In the genomic region with DNA sequence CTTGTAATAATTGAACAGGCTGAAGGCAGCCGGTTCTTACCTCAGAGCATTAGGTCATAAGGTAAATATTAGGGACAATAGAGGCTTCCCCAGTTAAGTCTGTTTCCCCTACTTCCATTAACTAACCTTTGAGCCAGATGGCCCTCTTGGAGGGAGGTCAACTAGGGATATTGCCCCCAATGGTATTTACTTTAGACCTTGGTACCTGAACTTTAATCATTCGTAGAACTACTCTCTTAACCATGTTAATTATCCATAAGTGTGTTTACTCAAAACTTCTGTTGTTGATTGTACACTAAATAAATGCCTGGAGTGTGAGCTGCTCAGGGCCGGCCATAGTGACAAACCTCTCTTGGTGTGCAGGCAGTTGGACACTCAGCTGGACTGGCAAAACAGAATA, we compare ENCODE assay signal across 17 cellular contexts.
A peak's percentile ranks its signal among the peaks of the same experiment; 100 is the strongest.
DNase-seq lines count a peak whose midpoint lies in the region; ATAC-seq and TF ChIP-seq lines count a peak whose summit lies in the region.
"Had no signal": no experiment of that assay in that cellular context is flagged by ENCODE, and none has a peak within 500 bp of the region (broad histone marks: within the 10 kb centered on the region; RNA-seq: fewer than 3 reads in every experiment).

No MANE protein-coding gene starts in this region.

- H3K9me3 ChIP-seq in naive thymus-derived CD4-positive, alpha-beta T cell (ENCODE audit: control insufficient read depth in 2 of 3, low read length in 3 of 3): peaks cover 0 to 5% (median 0%) of the 10 kb centered on the region in 3 experiments

- no peaks in the 10 kb centered on the region for H3K36me3 Mint-ChIP-seq in type B pancreatic cell
- H3K36me3 Mint-ChIP-seq in naive thymus-derived CD4-positive, alpha-beta T cell: no peaks in the 10 kb centered on the region
- H3K36me3 Mint-ChIP-seq: IgD-negative memory B cell had no signal

- intact Hi-C loops in left cardiac atrium (cut with DNase I): no loop called here
- intact Hi-C loops in naive thymus-derived CD4-positive, alpha-beta T cell (cut with micrococcal nuclease): no loop called here

- no peak overlapping the region for H3K4me3 ChIP-seq in naive thymus-derived CD4-positive, alpha-beta T cell (ENCODE audit: low read length)
- H3K4me3 ChIP-seq: GM12878 had no signal

- DNase-seq in NCI-H1417 (lab: John Stamatoyannopoulos, UW) (peak in 2 of 3 experiments; percentile 20 to 60), NCI-H1417 treated with DMSO at 0.1 percent for 48 hours (lab: John Stamatoyannopoulos, UW) (no peak), NCI-H510A treated with DMSO at 0.1 percent for 48 hours (lab: John Stamatoyannopoulos, UW) (peak; percentile 41), SHP77 (lab: John Stamatoyannopoulos, UW) (peak; percentile 62 to 78), type B pancreatic cell (ENCODE audit: extremely low spot score, unreplicated experiment) (no peak), left cardiac atrium (no peak)
- DNase-seq in naive thymus-derived CD4-positive, alpha-beta T cell: no peak
- DNase-seq: C1 segment of cervical spinal cord; CD4-positive, alpha-beta T cell; DMS79; GOT3; H9 had no signal

- H3K27me3 ChIP-seq in naive thymus-derived CD4-positive, alpha-beta T cell (ENCODE audit: control insufficient read depth in 2 of 2, insufficient read depth in 2 of 2, low read length in 2 of 2): no peaks in the 10 kb centered on the region

- ATAC-seq in left cardiac atrium (no peak), HG02938 (IDR thresholded peaks at IDR 0.05; ENCODE audit: unreplicated experiment) (no peak)
- no peak for ATAC-seq in naive thymus-derived CD4-positive, alpha-beta T cell
- ATAC-seq: GM12878 had no signal

- POLR2A ChIA-PET in naive thymus-derived CD4-positive, alpha-beta T cell (lab: Charles Lee): no interaction called here

- no peak overlapping the region for H3K27ac ChIP-seq in naive thymus-derived CD4-positive, alpha-beta T cell (ENCODE audit: low read depth, low read length)
- H3K27ac ChIP-seq: 22Rv1 had no signal

- H3K4me1 Mint-ChIP-seq in type B pancreatic cell (ENCODE audit: unreplicated experiment): peaks cover 10% of the 10 kb centered on the region
- H3K4me1 Mint-ChIP-seq in naive thymus-derived CD4-positive, alpha-beta T cell: no peaks in the 10 kb centered on the region
- H3K4me1 Mint-ChIP-seq: B cell had no signal

- CTCF ChIA-PET in naive thymus-derived CD4-positive, alpha-beta T cell (lab: Charles Lee): no interaction called here

- peak overlapping the region; percentile 0 for H3K27ac Mint-ChIP-seq in type B pancreatic cell
- H3K27ac Mint-ChIP-seq in naive thymus-derived CD4-positive, alpha-beta T cell: no peak overlapping the region
- H3K27ac Mint-ChIP-seq: B cell; CD4-positive, alpha-beta T cell; IgD-negative memory B cell had no signal

- no peak for TF ChIP-seq CTCF in type B pancreatic cell (conservative IDR thresholded peaks at IDR 0.05)

- no peaks in the 10 kb centered on the region for H3K4me1 ChIP-seq in naive thymus-derived CD4-positive, alpha-beta T cell (ENCODE audit: control insufficient read depth in 2 of 2, insufficient read depth in 2 of 2, low read length in 2 of 2)

- no peak overlapping the region for H3K4me3 Mint-ChIP-seq in type B pancreatic cell
- no peak overlapping the region for H3K4me3 Mint-ChIP-seq in naive thymus-derived CD4-positive, alpha-beta T cell
- H3K4me3 Mint-ChIP-seq: B cell; CD4-positive, alpha-beta T cell; H9; IgD-negative memory B cell had no signal

- no peaks in the 10 kb centered on the region for H3K36me3 ChIP-seq in naive thymus-derived CD4-positive, alpha-beta T cell (ENCODE audit: control insufficient read depth in 2 of 3, insufficient read depth in 3 of 3, low read length in 3 of 3)

- H3K27me3 Mint-ChIP-seq in type B pancreatic cell: no peaks in the 10 kb centered on the region
- no peaks in the 10 kb centered on the region for H3K27me3 Mint-ChIP-seq in naive thymus-derived CD4-positive, alpha-beta T cell
- H3K27me3 Mint-ChIP-seq: B cell; CD4-positive, alpha-beta T cell; IgD-negative memory B cell had no signal

- no peaks in the 10 kb centered on the region for H3K9me3 Mint-ChIP-seq in type B pancreatic cell
- H3K9me3 Mint-ChIP-seq in naive thymus-derived CD4-positive, alpha-beta T cell: peaks cover 0 to 18% (median 9%) of the 10 kb centered on the region in 11 donors

Comparison
In these comparisons a context has a peak if more than half of its experiments do, and no peak if none do; other contexts are left out.
1. DNase-seq: peak in NCI-H1417 (2 of 3), NCI-H510A treated with DMSO at 0.1 percent for 48 hours (single experiment) and SHP77 (2 of 2); none in NCI-H1417 treated with DMSO at 0.1 percent for 48 hours (single experiment), type B pancreatic cell (single experiment), left cardiac atrium (single experiment) and naive thymus-derived CD4-positive, alpha-beta T cell (0 of 9).